In the genomic region with DNA sequence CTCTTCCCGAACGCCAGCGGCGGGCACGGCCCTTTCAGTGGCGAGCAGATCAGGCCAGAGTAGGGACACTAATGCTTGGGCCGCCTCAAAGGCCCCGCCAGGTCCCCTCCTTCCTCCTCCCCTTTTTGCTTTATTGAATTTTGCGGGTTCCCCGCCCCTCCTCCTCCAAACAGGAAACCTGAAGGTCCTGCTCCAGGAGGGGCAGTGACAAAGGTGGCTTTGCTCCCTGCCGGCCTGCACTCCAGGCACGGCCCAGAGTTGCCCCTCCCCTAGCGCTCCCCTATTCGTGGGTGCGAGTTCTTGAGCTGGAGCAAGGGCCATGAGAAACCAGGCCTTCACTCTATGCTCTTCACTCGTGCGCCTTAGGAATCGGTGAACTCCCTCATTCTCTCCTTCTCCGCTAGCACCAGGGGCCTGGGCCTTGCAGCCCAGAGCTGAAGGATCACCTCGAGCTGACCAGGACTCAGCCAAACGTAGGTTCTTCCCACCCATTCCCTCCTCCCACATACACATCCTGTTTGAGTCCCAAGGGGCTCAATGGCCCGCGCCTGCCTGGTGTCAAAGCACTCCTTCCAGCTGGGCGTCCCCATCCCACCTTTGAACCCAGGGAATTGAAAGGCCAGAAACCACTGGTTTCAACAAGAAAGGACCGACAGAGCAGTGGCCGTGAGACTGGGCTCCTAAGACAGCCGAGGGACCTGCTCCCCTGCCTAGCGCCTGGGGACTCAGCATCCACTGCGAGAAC, we compare ENCODE assay signal across 1 cellular context.
A peak's percentile ranks its signal among the peaks of the same experiment; 100 is the strongest.
TF ChIP-seq lines count a peak whose summit lies in the region.

No MANE protein-coding gene starts in this region.

TF ChIP-seq in GM23338, 12 proteins besides CTCF, POLR2A, EP300 and RAD21:
- TF ChIP-seq, protein P1, sequence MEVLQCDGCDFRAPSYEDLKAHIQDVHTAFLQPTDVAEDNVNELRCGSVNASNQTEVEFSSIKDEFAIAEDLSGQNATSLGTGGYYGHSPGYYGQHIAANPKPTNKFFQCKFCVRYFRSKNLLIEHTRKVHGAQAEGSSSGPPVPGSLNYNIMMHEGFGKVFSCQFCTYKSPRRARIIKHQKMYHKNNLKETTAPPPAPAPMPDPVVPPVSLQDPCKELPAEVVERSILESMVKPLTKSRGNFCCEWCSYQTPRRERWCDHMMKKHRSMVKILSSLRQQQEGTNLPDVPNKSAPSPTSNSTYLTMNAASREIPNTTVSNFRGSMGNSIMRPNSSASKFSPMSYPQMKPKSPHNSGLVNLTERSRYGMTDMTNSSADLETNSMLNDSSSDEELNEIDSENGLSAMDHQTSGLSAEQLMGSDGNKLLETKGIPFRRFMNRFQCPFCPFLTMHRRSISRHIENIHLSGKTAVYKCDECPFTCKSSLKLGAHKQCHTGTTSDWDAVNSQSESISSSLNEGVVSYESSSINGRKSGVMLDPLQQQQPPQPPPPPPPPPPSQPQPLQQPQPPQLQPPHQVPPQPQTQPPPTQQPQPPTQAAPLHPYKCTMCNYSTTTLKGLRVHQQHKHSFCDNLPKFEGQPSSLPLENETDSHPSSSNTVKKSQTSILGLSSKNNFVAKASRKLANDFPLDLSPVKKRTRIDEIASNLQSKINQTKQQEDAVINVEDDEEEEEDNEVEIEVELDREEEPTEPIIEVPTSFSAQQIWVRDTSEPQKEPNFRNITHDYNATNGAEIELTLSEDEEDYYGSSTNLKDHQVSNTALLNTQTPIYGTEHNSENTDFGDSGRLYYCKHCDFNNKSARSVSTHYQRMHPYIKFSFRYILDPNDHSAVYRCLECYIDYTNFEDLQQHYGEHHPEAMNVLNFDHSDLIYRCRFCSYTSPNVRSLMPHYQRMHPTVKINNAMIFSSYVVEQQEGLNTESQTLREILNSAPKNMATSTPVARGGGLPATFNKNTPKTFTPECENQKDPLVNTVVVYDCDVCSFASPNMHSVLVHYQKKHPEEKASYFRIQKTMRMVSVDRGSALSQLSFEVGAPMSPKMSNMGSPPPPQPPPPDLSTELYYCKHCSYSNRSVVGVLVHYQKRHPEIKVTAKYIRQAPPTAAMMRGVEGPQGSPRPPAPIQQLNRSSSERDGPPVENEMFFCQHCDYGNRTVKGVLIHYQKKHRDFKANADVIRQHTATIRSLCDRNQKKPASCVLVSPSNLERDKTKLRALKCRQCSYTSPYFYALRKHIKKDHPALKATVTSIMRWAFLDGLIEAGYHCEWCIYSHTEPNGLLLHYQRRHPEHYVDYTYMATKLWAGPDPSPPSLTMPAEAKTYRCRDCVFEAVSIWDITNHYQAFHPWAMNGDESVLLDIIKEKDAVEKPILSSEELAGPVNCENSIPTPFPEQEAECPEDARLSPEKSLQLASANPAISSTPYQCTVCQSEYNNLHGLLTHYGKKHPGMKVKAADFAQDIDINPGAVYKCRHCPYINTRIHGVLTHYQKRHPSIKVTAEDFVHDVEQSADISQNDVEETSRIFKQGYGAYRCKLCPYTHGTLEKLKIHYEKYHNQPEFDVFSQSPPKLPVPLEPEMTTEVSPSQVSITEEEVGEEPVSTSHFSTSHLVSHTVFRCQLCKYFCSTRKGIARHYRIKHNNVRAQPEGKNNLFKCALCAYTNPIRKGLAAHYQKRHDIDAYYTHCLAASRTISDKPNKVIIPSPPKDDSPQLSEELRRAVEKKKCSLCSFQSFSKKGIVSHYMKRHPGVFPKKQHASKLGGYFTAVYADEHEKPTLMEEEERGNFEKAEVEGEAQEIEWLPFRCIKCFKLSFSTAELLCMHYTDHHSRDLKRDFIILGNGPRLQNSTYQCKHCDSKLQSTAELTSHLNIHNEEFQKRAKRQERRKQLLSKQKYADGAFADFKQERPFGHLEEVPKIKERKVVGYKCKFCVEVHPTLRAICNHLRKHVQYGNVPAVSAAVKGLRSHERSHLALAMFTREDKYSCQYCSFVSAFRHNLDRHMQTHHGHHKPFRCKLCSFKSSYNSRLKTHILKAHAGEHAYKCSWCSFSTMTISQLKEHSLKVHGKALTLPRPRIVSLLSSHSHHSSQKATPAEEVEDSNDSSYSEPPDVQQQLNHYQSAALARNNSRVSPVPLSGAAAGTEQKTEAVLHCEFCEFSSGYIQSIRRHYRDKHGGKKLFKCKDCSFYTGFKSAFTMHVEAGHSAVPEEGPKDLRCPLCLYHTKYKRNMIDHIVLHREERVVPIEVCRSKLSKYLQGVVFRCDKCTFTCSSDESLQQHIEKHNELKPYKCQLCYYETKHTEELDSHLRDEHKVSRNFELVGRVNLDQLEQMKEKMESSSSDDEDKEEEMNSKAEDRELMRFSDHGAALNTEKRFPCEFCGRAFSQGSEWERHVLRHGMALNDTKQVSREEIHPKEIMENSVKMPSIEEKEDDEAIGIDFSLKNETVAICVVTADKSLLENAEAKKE (CRISPR knock-in tag; IDR thresholded peaks at IDR 0.05), result no peak
- TF ChIP-seq EZH2 (IDR thresholded peaks at IDR 0.05; ENCODE audit: low read depth, unreplicated experiment) (peak; percentile 95), EZH2phosphoT487 (IDR thresholded peaks at IDR 0.05; ENCODE audit: unreplicated experiment) (peak; percentile 81), ZNF114 (CRISPR knock-in tag; IDR thresholded peaks at IDR 0.05) (no peak), POLR2AphosphoS5 (IDR thresholded peaks at IDR 0.05; ENCODE audit: low read depth) (no peak), STAT1 (IDR thresholded peaks at IDR 0.05; ENCODE audit: unreplicated experiment) (no peak)
- TF ChIP-seq, protein P2, sequence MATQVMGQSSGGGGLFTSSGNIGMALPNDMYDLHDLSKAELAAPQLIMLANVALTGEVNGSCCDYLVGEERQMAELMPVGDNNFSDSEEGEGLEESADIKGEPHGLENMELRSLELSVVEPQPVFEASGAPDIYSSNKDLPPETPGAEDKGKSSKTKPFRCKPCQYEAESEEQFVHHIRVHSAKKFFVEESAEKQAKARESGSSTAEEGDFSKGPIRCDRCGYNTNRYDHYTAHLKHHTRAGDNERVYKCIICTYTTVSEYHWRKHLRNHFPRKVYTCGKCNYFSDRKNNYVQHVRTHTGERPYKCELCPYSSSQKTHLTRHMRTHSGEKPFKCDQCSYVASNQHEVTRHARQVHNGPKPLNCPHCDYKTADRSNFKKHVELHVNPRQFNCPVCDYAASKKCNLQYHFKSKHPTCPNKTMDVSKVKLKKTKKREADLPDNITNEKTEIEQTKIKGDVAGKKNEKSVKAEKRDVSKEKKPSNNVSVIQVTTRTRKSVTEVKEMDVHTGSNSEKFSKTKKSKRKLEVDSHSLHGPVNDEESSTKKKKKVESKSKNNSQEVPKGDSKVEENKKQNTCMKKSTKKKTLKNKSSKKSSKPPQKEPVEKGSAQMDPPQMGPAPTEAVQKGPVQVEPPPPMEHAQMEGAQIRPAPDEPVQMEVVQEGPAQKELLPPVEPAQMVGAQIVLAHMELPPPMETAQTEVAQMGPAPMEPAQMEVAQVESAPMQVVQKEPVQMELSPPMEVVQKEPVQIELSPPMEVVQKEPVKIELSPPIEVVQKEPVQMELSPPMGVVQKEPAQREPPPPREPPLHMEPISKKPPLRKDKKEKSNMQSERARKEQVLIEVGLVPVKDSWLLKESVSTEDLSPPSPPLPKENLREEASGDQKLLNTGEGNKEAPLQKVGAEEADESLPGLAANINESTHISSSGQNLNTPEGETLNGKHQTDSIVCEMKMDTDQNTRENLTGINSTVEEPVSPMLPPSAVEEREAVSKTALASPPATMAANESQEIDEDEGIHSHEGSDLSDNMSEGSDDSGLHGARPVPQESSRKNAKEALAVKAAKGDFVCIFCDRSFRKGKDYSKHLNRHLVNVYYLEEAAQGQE (IDR thresholded peaks at IDR 0.05; ENCODE audit: unreplicated experiment), result no peak
